ENCODE assay signal across 1 cellular context in genomic region chr17:1519678-1520077, GRCh38.
TF ChIP-seq lines count a peak whose summit lies in the region.

No MANE protein-coding gene starts in this region.

TF ChIP-seq in WTC11, 78 proteins besides CTCF, POLR2A, EP300 and RAD21 (continued from another document):
- TF ChIP-seq ZSCAN18 (CRISPR knock-in tag; IDR thresholded peaks at IDR 0.05) (no peak), NR3C1 (CRISPR knock-in tag; conservative IDR thresholded peaks at IDR 0.05; ENCODE audit: low read depth) (no peak)
TF ChIP-seq in WTC11: peak in this region for 0.
